8 cellular contexts compared by ENCODE assay signal in genomic region chr2:231394201-231395141, GRCh38. TPM values are rescaled to one million over a fixed set of nuclear protein-coding genes. Genes with fewer than 3 reads are reported as not detected.
DNase-seq lines count a peak whose midpoint lies in the region; FAIRE-seq and TF ChIP-seq lines count a peak whose summit lies in the region.

No MANE protein-coding gene starts in this region.

- no peak overlapping the region for H3K27ac Mint-ChIP-seq in activated T-cell treated with anti-CD3 and anti-CD28 coated beads, Interleukin-2, amount 50 U/mL, for 24 hours

- TF ChIP-seq POLR2A in H54 (IDR thresholded peaks at IDR 0.05; ENCODE audit: low read depth, low read length): no peak

- peaks cover 28% of the 10 kb centered on the region for H3K4me1 Mint-ChIP-seq in activated T-cell treated with anti-CD3 and anti-CD28 coated beads, Interleukin-2, amount 50 U/mL, for 24 hours (ENCODE audit: low read depth)

- H3K36me3 Mint-ChIP-seq in activated T-cell treated with anti-CD3 and anti-CD28 coated beads, Interleukin-2, amount 50 U/mL, for 24 hours (ENCODE audit: low read depth): no peaks in the 10 kb centered on the region

- no peak for DNase-seq in activated T-cell treated with anti-CD3 and anti-CD28 coated beads, Interleukin-2, amount 50 U/mL, for 24 hours
- no peak for DNase-seq in activated T-cell treated with anti-CD3 and anti-CD28 coated beads for 4 hours
- DNase-seq in H7: peak; percentile 91
- peak; percentile 77 for DNase-seq in MV-4-11 (lab: John Stamatoyannopoulos, UW)
- peak; percentile 82 for DNase-seq in germinal center (ENCODE audit: low spot score)
- DNase-seq in NCI-H1436 treated with DMSO at 0.1 percent for 48 hours (lab: John Stamatoyannopoulos, UW): no peak
- no peak for DNase-seq in H54 (ENCODE audit: insufficient read length, low spot score)
- no peak for DNase-seq in head of caudate nucleus

- no peak overlapping the region; the same call in 1 of the 2 replicates for H3K4me3 ChIP-seq in H7 (ENCODE audit: insufficient read depth, low read depth, low read length)

- peaks cover 13% of the 10 kb centered on the region for H3K36me3 ChIP-seq in H7 (replicated peaks; ENCODE audit: control insufficient read depth, insufficient read depth, low read length)

- no peaks in the 10 kb centered on the region for H3K27me3 ChIP-seq in H7 (ENCODE audit: control insufficient read depth, insufficient read depth, low read length)

- H3K4me3 Mint-ChIP-seq in activated T-cell treated with anti-CD3 and anti-CD28 coated beads, Interleukin-2, amount 50 U/mL, for 24 hours: peak overlapping the region; percentile 56

- H3K9me3 Mint-ChIP-seq in activated T-cell treated with anti-CD3 and anti-CD28 coated beads, Interleukin-2, amount 50 U/mL, for 24 hours: no peaks in the 10 kb centered on the region

- no peak for FAIRE-seq in H54 (lab: Jason Lieb, UNC)

- intact Hi-C loops in head of caudate nucleus (cut with DNase I): loop anchor here (5.0 kb wide), 1 partner anchor 47 kb away; no protein-coding TSS in a partner anchor

- H3K27me3 Mint-ChIP-seq in activated T-cell treated with anti-CD3 and anti-CD28 coated beads, Interleukin-2, amount 50 U/mL, for 24 hours: peaks cover 41% of the 10 kb centered on the region

RNA-seq across cellular contexts. Expression of gene B3GNT7, which starts 1.0 kb away (rescaled TPM):
- total RNA-seq in H7 (2014; rRNA removed; shearing (Covaris generic)): 52.9 and 70.4 TPM in 2 replicates

Comparison
In these comparisons a context has a peak if more than half of its experiments do, and no peak if none do; other contexts are left out.
1. DNase-seq: peak in H7 (single experiment), MV-4-11 (single experiment) and germinal center (single experiment); none in activated T-cell treated with anti-CD3 and anti-CD28 coated beads, Interleukin-2, amount 50 U/mL, for 24 hours (single experiment), activated T-cell treated with anti-CD3 and anti-CD28 coated beads for 4 hours (single experiment), NCI-H1436 treated with DMSO at 0.1 percent for 48 hours (single experiment), H54 (single experiment) and head of caudate nucleus (0 of 42).